ENCODE assay signal across 19 cellular contexts in the genomic region with DNA sequence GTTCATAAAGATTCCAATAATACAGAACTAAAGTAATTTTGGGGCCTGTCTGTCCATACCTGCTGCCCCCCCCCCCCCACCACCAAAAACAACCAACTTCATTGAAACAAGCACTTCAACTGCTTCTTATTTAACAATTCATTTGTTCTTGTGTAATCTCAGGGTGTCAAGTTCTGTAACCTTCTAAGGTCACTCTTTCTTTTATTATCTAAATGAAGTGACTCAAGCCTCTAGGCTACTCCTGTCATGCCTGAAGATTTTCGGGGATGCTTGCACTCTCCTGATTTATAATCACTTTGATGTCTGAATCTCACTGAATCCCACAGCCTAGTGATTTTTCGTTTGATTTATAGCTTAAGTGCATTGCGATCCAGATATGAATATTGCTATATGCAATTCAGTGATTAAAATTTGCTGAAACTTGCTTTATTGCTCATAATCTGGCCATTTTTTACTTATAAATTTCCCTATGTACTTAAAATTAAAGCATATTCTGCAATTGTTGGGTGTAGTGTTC. TPM values are rescaled to one million over a fixed set of nuclear protein-coding genes. Genes with fewer than 3 reads are reported as not detected.
DNase-seq lines count a peak whose midpoint lies in the region; ATAC-seq and TF ChIP-seq lines count a peak whose summit lies in the region.
"Had no signal": no experiment of that assay in that cellular context is flagged by ENCODE, and none has a peak within 500 bp of the region (broad histone marks: within the 10 kb centered on the region; RNA-seq: fewer than 3 reads in every experiment).

No MANE protein-coding gene starts in this region.

- no peaks in the 10 kb centered on the region for H3K9me2 ChIP-seq in GM23338 (ENCODE audit: insufficient read depth)

- peaks cover 10% of the 10 kb centered on the region for H3K9me3 Mint-ChIP-seq in GM23338

- no peak overlapping the region for H3K27ac ChIP-seq in GM23338 (ENCODE audit: low read depth)
- H3K27ac ChIP-seq in uterus: no peak overlapping the region
- H3K27ac ChIP-seq: 22Rv1, A549, BLaER1, GM23248 had no signal

- no peaks in the 10 kb centered on the region for H3F3A ChIP-seq in GM23338 (replicated peaks; ENCODE audit: low read depth)

- no peak overlapping the region for H3K9ac ChIP-seq in NT2/D1 (ENCODE audit: insufficient read length, low read depth)
- H3K9ac ChIP-seq: BLaER1, GM23248 had no signal

- peaks cover 9% of the 10 kb centered on the region for H3K27me3 Mint-ChIP-seq in GM23338 (ENCODE audit: insufficient read depth, low read depth, poor library complexity)

- no peak overlapping the region for H3K4me3 Mint-ChIP-seq in GM23338
- H3K4me3 Mint-ChIP-seq: CD4-positive, alpha-beta memory T cell had no signal

- H3K4me1 ChIP-seq in GM23338 (ENCODE audit: insufficient read depth) (peaks cover 28% of the 10 kb centered on the region; the same call in 1 of the 2 replicates), NT2/D1 (ENCODE audit: insufficient read depth, insufficient read length) (peaks cover 3% of the 10 kb centered on the region), uterus (no peaks in the 10 kb centered on the region)
- H3K4me1 ChIP-seq: A549, BLaER1 had no signal

- H3K27me3 ChIP-seq in GM23338 (ENCODE audit: insufficient read depth) (peaks cover 18% of the 10 kb centered on the region), NT2/D1 (ENCODE audit: insufficient read depth, insufficient read length) (no peaks in the 10 kb centered on the region), uterus (peaks cover 6 to 20% of the 10 kb centered on the region in 2 donors)

- peaks cover 3% of the 10 kb centered on the region; the same call in 1 of the 3 replicates for H3K36me3 Mint-ChIP-seq in GM23338 (ENCODE audit: low read depth)
- H3K36me3 Mint-ChIP-seq: CD14-positive monocyte had no signal

- no peak overlapping the region for H2AFZ ChIP-seq in GM23338
- H2AFZ ChIP-seq: GM23248 had no signal

- peak; percentile 70 for DNase-seq in GM23338 (ENCODE audit: low spot score)
- peak; percentile 46 for DNase-seq in NT2/D1 (ENCODE audit: low read depth, low spot score)
- peak; percentile 16 for DNase-seq in epithelial cell of esophagus (ENCODE audit: low read depth)
- DNase-seq in left kidney (ENCODE audit: low read depth, low spot score): peak; percentile 28
- DNase-seq in AG08396 (ENCODE audit: low spot score): no peak
- DNase-seq in D341Med (ENCODE audit: low spot score): no peak
- DNase-seq in uterus: no peak
- DNase-seq: CD4-positive, alpha-beta memory T cell; DMS 273 treated with DMSO at 0.1 percent for 48 hours; DMS53; DND-41; EL; GM23248; H7 had no signal

- no peak overlapping the region for H3K27ac Mint-ChIP-seq in GM23338
- H3K27ac Mint-ChIP-seq: CD14-positive monocyte; CD4-positive, alpha-beta memory T cell had no signal

- TF ChIP-seq POLR2A in uterus (IDR thresholded peaks at IDR 0.05): no peak

- intact Hi-C loops in uterus (cut with DNase I; ENCODE audit: low total_unique reads): no loop called here

- no peaks in the 10 kb centered on the region for H4K20me1 ChIP-seq in GM23338 (replicated peaks; ENCODE audit: insufficient read depth)
- H4K20me1 ChIP-seq: BLaER1 had no signal

- peak; percentile 38 for ATAC-seq in GM23338
- ATAC-seq: A549, GM12878 had no signal

- H3K4me3 ChIP-seq in GM23338 (0 out of 2 replicates have a peak overlapping the region, but pooled peaks have one; percentile 2), NT2/D1 (ENCODE audit: insufficient read length, low read depth) (no peak overlapping the region), epithelial cell of esophagus (ENCODE audit: low read length) (no peak overlapping the region), uterus (no peak overlapping the region)
- H3K4me3 ChIP-seq: A549, BLaER1, GM12878, GM23248 had no signal

- TF ChIP-seq CTCF in GM23338 (conservative IDR thresholded peaks at IDR 0.05; ENCODE audit: low read depth in 2 of 2): no peak
- TF ChIP-seq CTCF in epithelial cell of esophagus (IDR thresholded peaks at IDR 0.05; ENCODE audit: insufficient read depth, low read depth, low read length, missing control alignments): no peak
- no peak for TF ChIP-seq CTCF in uterus (IDR thresholded peaks at IDR 0.05)

- H3K9me3 ChIP-seq in NT2/D1 (ENCODE audit: insufficient read depth, low read length): peaks cover 8% of the 10 kb centered on the region
- H3K9me3 ChIP-seq in uterus: no peaks in the 10 kb centered on the region
- H3K9me3 ChIP-seq: A549 had no signal

- H3K36me3 ChIP-seq in GM23338 (ENCODE audit: insufficient read depth) (no peaks in the 10 kb centered on the region), NT2/D1 (ENCODE audit: insufficient read depth, insufficient read length, low read length) (no peaks in the 10 kb centered on the region), uterus (no peaks in the 10 kb centered on the region)
- H3K36me3 ChIP-seq: BLaER1 had no signal

- no peaks in the 10 kb centered on the region for H3K79me2 ChIP-seq in GM23338 (replicated peaks; ENCODE audit: insufficient read depth)

- peaks cover 28% of the 10 kb centered on the region for H3K4me1 Mint-ChIP-seq in GM23338

- H3K4me2 ChIP-seq in GM23338: peak overlapping the region; percentile 75
- H3K4me2 ChIP-seq: A549, BLaER1 had no signal

TF ChIP-seq in GM23338, 12 proteins besides CTCF, POLR2A, EP300 and RAD21 (continues in another document):
- TF ChIP-seq EZH2 (IDR thresholded peaks at IDR 0.05; ENCODE audit: low read depth, unreplicated experiment) (no peak), NANOG (IDR thresholded peaks at IDR 0.05; ENCODE audit: borderline replicate concordance) (no peak), STAT1 (IDR thresholded peaks at IDR 0.05; ENCODE audit: unreplicated experiment) (no peak), JUNB (IDR thresholded peaks at IDR 0.05; ENCODE audit: unreplicated experiment) (no peak), ZNF114 (CRISPR knock-in tag; IDR thresholded peaks at IDR 0.05) (no peak), POLR2AphosphoS5 (IDR thresholded peaks at IDR 0.05; ENCODE audit: low read depth) (no peak), EZH2phosphoT487 (IDR thresholded peaks at IDR 0.05; ENCODE audit: unreplicated experiment) (no peak), ZNF331 (CRISPR knock-in tag; IDR thresholded peaks at IDR 0.05; ENCODE audit: low read depth) (no peak)
- TF ChIP-seq, protein P1, sequence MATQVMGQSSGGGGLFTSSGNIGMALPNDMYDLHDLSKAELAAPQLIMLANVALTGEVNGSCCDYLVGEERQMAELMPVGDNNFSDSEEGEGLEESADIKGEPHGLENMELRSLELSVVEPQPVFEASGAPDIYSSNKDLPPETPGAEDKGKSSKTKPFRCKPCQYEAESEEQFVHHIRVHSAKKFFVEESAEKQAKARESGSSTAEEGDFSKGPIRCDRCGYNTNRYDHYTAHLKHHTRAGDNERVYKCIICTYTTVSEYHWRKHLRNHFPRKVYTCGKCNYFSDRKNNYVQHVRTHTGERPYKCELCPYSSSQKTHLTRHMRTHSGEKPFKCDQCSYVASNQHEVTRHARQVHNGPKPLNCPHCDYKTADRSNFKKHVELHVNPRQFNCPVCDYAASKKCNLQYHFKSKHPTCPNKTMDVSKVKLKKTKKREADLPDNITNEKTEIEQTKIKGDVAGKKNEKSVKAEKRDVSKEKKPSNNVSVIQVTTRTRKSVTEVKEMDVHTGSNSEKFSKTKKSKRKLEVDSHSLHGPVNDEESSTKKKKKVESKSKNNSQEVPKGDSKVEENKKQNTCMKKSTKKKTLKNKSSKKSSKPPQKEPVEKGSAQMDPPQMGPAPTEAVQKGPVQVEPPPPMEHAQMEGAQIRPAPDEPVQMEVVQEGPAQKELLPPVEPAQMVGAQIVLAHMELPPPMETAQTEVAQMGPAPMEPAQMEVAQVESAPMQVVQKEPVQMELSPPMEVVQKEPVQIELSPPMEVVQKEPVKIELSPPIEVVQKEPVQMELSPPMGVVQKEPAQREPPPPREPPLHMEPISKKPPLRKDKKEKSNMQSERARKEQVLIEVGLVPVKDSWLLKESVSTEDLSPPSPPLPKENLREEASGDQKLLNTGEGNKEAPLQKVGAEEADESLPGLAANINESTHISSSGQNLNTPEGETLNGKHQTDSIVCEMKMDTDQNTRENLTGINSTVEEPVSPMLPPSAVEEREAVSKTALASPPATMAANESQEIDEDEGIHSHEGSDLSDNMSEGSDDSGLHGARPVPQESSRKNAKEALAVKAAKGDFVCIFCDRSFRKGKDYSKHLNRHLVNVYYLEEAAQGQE (IDR thresholded peaks at IDR 0.05; ENCODE audit: unreplicated experiment): no peak
- TF ChIP-seq, protein P2, sequence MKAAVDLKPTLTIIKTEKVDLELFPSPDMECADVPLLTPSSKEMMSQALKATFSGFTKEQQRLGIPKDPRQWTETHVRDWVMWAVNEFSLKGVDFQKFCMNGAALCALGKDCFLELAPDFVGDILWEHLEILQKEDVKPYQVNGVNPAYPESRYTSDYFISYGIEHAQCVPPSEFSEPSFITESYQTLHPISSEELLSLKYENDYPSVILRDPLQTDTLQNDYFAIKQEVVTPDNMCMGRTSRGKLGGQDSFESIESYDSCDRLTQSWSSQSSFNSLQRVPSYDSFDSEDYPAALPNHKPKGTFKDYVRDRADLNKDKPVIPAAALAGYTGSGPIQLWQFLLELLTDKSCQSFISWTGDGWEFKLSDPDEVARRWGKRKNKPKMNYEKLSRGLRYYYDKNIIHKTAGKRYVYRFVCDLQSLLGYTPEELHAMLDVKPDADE (IDR thresholded peaks at IDR 0.05): no peak

RNA-seq across cellular contexts. Expression of a gene that starts 27.2 kb away (rescaled TPM):
- total RNA-seq in GM23338 (2014; rRNA removed; shearing (Covaris generic)): 0.12 TPM in 1 of 2 replicates, not detected in the other
- polyA plus RNA-seq in GM23338 (2016; fragmentation: Nextera tagmentation; extraction: Ambion mirVana): 0.10 TPM in 1 of 2 replicates, not detected in the other
- total RNA-seq in uterus: 1 to 10 TPM in 1 of 4 donors, under 1 TPM in 1, not detected in 2; 0.35 to 6.6 TPM
- total RNA-seq: H7 had no signal

RNA-seq across cellular contexts. Expression of a gene that starts 39.9 kb away (rescaled TPM):
- total RNA-seq in GM23338 (2014; rRNA removed; shearing (Covaris generic)): 179 and 180 TPM in 2 replicates
- polyA plus RNA-seq in GM23338 (2016; fragmentation: Nextera tagmentation; extraction: Ambion mirVana): 113 and 136 TPM in 2 replicates
- total RNA-seq in uterus: 100 to 1,000 TPM in 3 of 4 donors, 10 to 100 TPM in 1; 83.0 to 334 (median 108) TPM

Comparison
In these comparisons a context has a peak if more than half of its experiments do, and no peak if none do; other contexts are left out.
1. DNase-seq: peak in GM23338 (single experiment), NT2/D1 (single experiment), epithelial cell of esophagus (single experiment) and left kidney (single experiment); none in AG08396 (single experiment), D341Med (single experiment) and uterus (0 of 2).